Comparison of ENCODE assay signal across 8 cellular contexts in the genomic region with DNA sequence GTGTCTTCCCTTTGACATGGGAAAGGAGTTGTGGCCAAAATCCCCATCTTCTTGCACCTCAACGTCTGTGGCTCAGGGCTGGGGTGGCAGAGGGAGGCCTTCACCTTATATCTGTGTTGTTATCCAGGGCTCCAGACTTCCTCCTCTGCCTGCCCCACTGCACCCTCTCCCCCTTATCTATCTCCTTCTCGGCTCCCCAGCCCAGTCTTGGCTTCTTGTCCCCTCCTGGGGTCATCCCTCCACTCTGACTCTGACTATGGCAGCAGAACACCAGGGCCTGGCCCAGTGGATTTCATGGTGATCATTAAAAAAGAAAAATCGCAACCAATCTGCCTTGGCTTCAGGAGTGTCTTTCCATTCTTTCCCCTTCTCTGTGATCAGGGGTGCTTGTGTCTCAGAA. TPM values are rescaled to one million over a fixed set of nuclear protein-coding genes. Genes with fewer than 3 reads are reported as not detected.
A peak's percentile ranks its signal among the peaks of the same experiment; 100 is the strongest.
DNase-seq lines count a peak whose midpoint lies in the region; ATAC-seq and TF ChIP-seq lines count a peak whose summit lies in the region.

No MANE protein-coding gene starts in this region.

- H3K4me3 ChIP-seq in iPS-15b (ENCODE audit: low read depth, low read length) (peak overlapping the region; percentile 94), stomach (peak overlapping the region in 3 of 4 donors; percentile 68 to 98 (median 91))

- no peak for TF ChIP-seq EP300 in stomach (IDR thresholded peaks at IDR 0.05)

- H3K4me1 ChIP-seq in iPS-15b (ENCODE audit: control insufficient read depth, insufficient read depth, low read length) = peaks cover 9% of the 10 kb centered on the region
- H3K4me1 ChIP-seq in stomach = peaks cover 14 to 38% (median 34%) of the 10 kb centered on the region in 4 donors

- no peak for ATAC-seq in activated CD4-positive, alpha-beta T cell treated with anti-CD3 and anti-CD28 coated beads for 36 hours
- ATAC-seq in activated B cell treated with CpG ODN at 0.5 μM for 24 hours (ENCODE audit: low read depth) = no peak
- no peak for ATAC-seq in GM19395 (IDR thresholded peaks at IDR 0.05; ENCODE audit: unreplicated experiment)

- H3K36me3 ChIP-seq in iPS-15b (ENCODE audit: control insufficient read depth, insufficient read depth, low read length) (peaks cover 7% of the 10 kb centered on the region), stomach (no peaks in the 10 kb centered on the region)

- no peaks in the 10 kb centered on the region for H3K27me3 ChIP-seq in iPS-15b (ENCODE audit: control insufficient read depth, insufficient read depth, low read length)
- H3K27me3 ChIP-seq in stomach = no peaks in the 10 kb centered on the region

- H3K27ac Mint-ChIP-seq in activated CD4-positive, alpha-beta T cell treated with anti-CD3 and anti-CD28 coated beads for 36 hours = peak overlapping the region; percentile 92
- peak overlapping the region; percentile 88 for H3K27ac Mint-ChIP-seq in activated B cell treated with CpG ODN at 0.5 μM for 24 hours

- H3K9me3 ChIP-seq in iPS-15b (ENCODE audit: control insufficient read depth, insufficient read depth, low read length) (no peaks in the 10 kb centered on the region), stomach (no peaks in the 10 kb centered on the region)

- TF ChIP-seq CTCF in activated B cell treated with CpG ODN at 0.5 μM for 24 hours (IDR thresholded peaks at IDR 0.05) (no peak), stomach (IDR thresholded peaks at IDR 0.05) (no peak)

- H3K27ac ChIP-seq in stomach = peak overlapping the region in 4 of 5 donors; percentile 82 to 90 (median 86)

- peak overlapping the region; percentile 47 for H3K9ac ChIP-seq in iPS-15b (ENCODE audit: low read depth, low read length)

- peaks cover 26% of the 10 kb centered on the region for H3K4me1 Mint-ChIP-seq in activated CD4-positive, alpha-beta T cell treated with anti-CD3 and anti-CD28 coated beads for 36 hours
- peaks cover 29% of the 10 kb centered on the region for H3K4me1 Mint-ChIP-seq in activated B cell treated with CpG ODN at 0.5 μM for 24 hours

- no peak for DNase-seq in activated CD4-positive, alpha-beta T cell treated with anti-CD3 and anti-CD28 coated beads for 36 hours
- DNase-seq in activated CD4-positive, alpha-beta T cell treated with anti-CD3 and anti-CD28 coated beads, Interleukin-2, amount 50 U/mL, for 48 hours = no peak
- no peak for DNase-seq in activated B cell treated with CpG ODN at 0.5 μM for 24 hours
- DNase-seq in stomach = no peak
- no peak for DNase-seq in NCI-H2081 (lab: John Stamatoyannopoulos, UW)
- no peak for DNase-seq in stimulated activated CD4-positive, alpha-beta T cell treated with anti-CD3 and anti-CD28 coated beads, Interleukin-2, amount 100 ng/mL, for 24 hours

- CTCF ChIA-PET in activated CD4-positive, alpha-beta T cell treated with anti-CD3 and anti-CD28 coated beads for 36 hours (lab: Charles Lee) = interaction anchor here (1.3 to 3.8 kb wide), 3 partner anchors 8 to 56 kb away, joined by 4 to 41 read pairs (median 15); partner anchors contain the start of genes DHRS11 and GGNBP2
- CTCF ChIA-PET in activated B cell treated with CpG ODN at 0.5 μM for 24 hours (lab: Charles Lee) = interaction anchor here (1.6 to 4.1 kb wide), 2 partner anchors 16 to 446 kb away, joined by 3 to 65 read pairs; no protein-coding TSS in a partner anchor

- H3K4me3 Mint-ChIP-seq in activated CD4-positive, alpha-beta T cell treated with anti-CD3 and anti-CD28 coated beads for 36 hours = peak overlapping the region; percentile 89
- H3K4me3 Mint-ChIP-seq in activated B cell treated with CpG ODN at 0.5 μM for 24 hours = peak overlapping the region; percentile 90

- no peak for TF ChIP-seq POLR2A in stomach (IDR thresholded peaks at IDR 0.05)

- POLR2A ChIA-PET in activated CD4-positive, alpha-beta T cell treated with anti-CD3 and anti-CD28 coated beads for 36 hours (lab: Charles Lee) = interaction anchor here (1.3 to 1.9 kb wide), 4 partner anchors 8 to 66 kb away, joined by 3 to 11 read pairs (median 8); partner anchors contain the start of genes MYO19 and PIGW
- POLR2A ChIA-PET in activated B cell treated with CpG ODN at 0.5 μM for 24 hours (lab: Charles Lee) = interaction anchor here (0.8 to 3.0 kb wide), 6 partner anchors 8 to 791 kb away, joined by 3 to 33 read pairs (median 12); partner anchors contain the start of genes GGNBP2, MYO19, PIGW and TAF15

- H3K36me3 Mint-ChIP-seq in activated CD4-positive, alpha-beta T cell treated with anti-CD3 and anti-CD28 coated beads for 36 hours (ENCODE audit: low read depth) = peaks cover 17% of the 10 kb centered on the region
- H3K36me3 Mint-ChIP-seq in activated B cell treated with CpG ODN at 0.5 μM for 24 hours (ENCODE audit: low read depth) = peaks cover 12% of the 10 kb centered on the region

- intact Hi-C loops in activated CD4-positive, alpha-beta T cell treated with anti-CD3 and anti-CD28 coated beads for 36 hours (cut with DNase I, micrococcal nuclease) = loop anchor here in 1 of 2 experiments (5.0 kb wide), 1 partner anchor 1007 kb away; the partner anchor contains the start of gene SYNRG
- intact Hi-C loops in activated B cell treated with CpG ODN at 0.5 μM for 24 hours (cut with micrococcal nuclease) = loop anchor here (2.0 to 5.0 kb wide), 4 partner anchors 56 to 792 kb away; partner anchors contain the start of genes AATF, GGNBP2 and TAF15
- intact Hi-C loops in stomach (cut with DNase I; ENCODE audit: low total_unique reads) = no loop called here

- 62 to 72% (median 67%) methylated on average over 3 of the region's 3 CpGs for WGBS in stomach, 5 donors

- H3K9me3 Mint-ChIP-seq in activated CD4-positive, alpha-beta T cell treated with anti-CD3 and anti-CD28 coated beads for 36 hours (ENCODE audit: low read depth) = no peaks in the 10 kb centered on the region
- no peaks in the 10 kb centered on the region for H3K9me3 Mint-ChIP-seq in activated B cell treated with CpG ODN at 0.5 μM for 24 hours

- no peaks in the 10 kb centered on the region for H3K27me3 Mint-ChIP-seq in activated CD4-positive, alpha-beta T cell treated with anti-CD3 and anti-CD28 coated beads for 36 hours
- no peaks in the 10 kb centered on the region for H3K27me3 Mint-ChIP-seq in activated B cell treated with CpG ODN at 0.5 μM for 24 hours

RNA-seq across cellular contexts. Expression of gene MRM1, which starts 0.9 kb away (rescaled TPM):
- total RNA-seq in activated CD4-positive, alpha-beta T cell treated with anti-CD3 and anti-CD28 coated beads for 36 hours = 10 to 100 TPM; 14.3 to 16.4 TPM
- total RNA-seq in activated B cell treated with CpG ODN at 0.5 μM for 24 hours (14.3 and 15.6 TPM in 2 replicates), stomach (10 to 100 TPM in 2 of 5 donors, 1 to 10 TPM in 2, not detected in 1; 1.8 to 38.5 (median 7.4) TPM)
- polyA plus RNA-seq in stomach = 1 to 10 TPM; 2.4 to 8.0 (median 7.8) TPM

RNA-seq across cellular contexts. Expression of gene DHRS11, which starts 8.8 kb away (rescaled TPM):
- 10 to 100 TPM in 1 of 2 experiments, 1 to 10 TPM in 1; 9.2 to 10.2 TPM for total RNA-seq in activated CD4-positive, alpha-beta T cell treated with anti-CD3 and anti-CD28 coated beads for 36 hours
- total RNA-seq in activated B cell treated with CpG ODN at 0.5 μM for 24 hours (5.7 and 7.7 TPM in 2 replicates), stomach (100 to 1,000 TPM in 1 of 5 donors, 10 to 100 TPM in 2, 1 to 10 TPM in 2; 8.5 to 339 (median 14.9) TPM)
- 10 to 100 TPM; 11.0 to 12.1 (median 11.0) TPM for polyA plus RNA-seq in stomach

RNA-seq across cellular contexts. Expression of gene GGNBP2, which starts 55.8 kb away (rescaled TPM):
- total RNA-seq in activated CD4-positive, alpha-beta T cell treated with anti-CD3 and anti-CD28 coated beads for 36 hours = 10 to 100 TPM; 75.2 to 81.4 TPM
- total RNA-seq in activated B cell treated with CpG ODN at 0.5 μM for 24 hours (103 and 118 TPM in 2 replicates), stomach (100 to 1,000 TPM in 2 of 5 donors, 10 to 100 TPM in 3; 15.8 to 161 (median 69.8) TPM)
- 10 to 100 TPM; 24.7 to 40.2 (median 38.9) TPM for polyA plus RNA-seq in stomach
